Comparison of ENCODE assay signal across 8 cellular contexts in the genomic region with DNA sequence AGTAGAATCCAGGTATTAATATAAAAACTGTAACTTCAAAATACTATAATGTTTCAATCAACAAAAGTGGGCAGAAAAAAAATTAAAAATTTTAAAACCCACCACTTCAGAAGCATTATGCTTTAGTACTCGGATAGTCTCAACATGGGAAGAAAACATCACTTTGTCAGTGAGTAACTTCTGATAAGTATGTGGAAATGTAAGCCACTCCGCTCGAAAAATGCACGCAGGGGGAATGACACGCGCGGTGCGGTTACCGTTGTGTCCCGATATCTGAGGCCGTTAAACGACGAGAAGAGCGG. TPM values are rescaled to one million over a fixed set of nuclear protein-coding genes. Genes with fewer than 3 reads are reported as not detected.
A peak's percentile ranks its signal among the peaks of the same experiment; 100 is the strongest.
DNase-seq lines count a peak whose midpoint lies in the region; ATAC-seq, FAIRE-seq and TF ChIP-seq lines count a peak whose summit lies in the region.

No MANE protein-coding gene starts in this region.

- H3K4me1 Mint-ChIP-seq in activated CD4-positive, alpha-beta T cell treated with anti-CD3 and anti-CD28 coated beads for 36 hours, result peaks cover 54% of the 10 kb centered on the region

- peaks cover 51% of the 10 kb centered on the region for H3K4me1 ChIP-seq in HepG2 (ENCODE audit: insufficient read depth, low read length)
- H3K4me1 ChIP-seq in testis, result peaks cover 7% of the 10 kb centered on the region

- no peaks in the 10 kb centered on the region for H3K27me3 ChIP-seq in HepG2 (ENCODE audit: control insufficient read depth in 1 of 2, insufficient read depth in 2 of 2, low read length in 2 of 2)
- H3K27me3 ChIP-seq in testis, result no peaks in the 10 kb centered on the region

- H3K4me2 ChIP-seq in HepG2 (ENCODE audit: low read depth, low read length), result peak overlapping the region; percentile 76

- peak overlapping the region; percentile 90 for H3K27ac Mint-ChIP-seq in activated CD4-positive, alpha-beta T cell treated with anti-CD3 and anti-CD28 coated beads for 36 hours

- peaks cover 35% of the 10 kb centered on the region for H3K79me2 ChIP-seq in HepG2 (ENCODE audit: insufficient read depth, low read length)

- no TSS peak for BruUV-seq in HepG2 (replicated peaks; lab: Mats Ljungman, UMichigan)

- in situ Hi-C loops in HepG2 (cut with HindIII; ENCODE audit: extremely low pct_ligation_motif_present, low pct_unique_long_range_greater_than_20kb), result loop anchor here (25.0 kb wide), 1 partner anchor 120 kb away; a partner anchor contains a TSS

- H2AFZ ChIP-seq in HepG2 (ENCODE audit: low read length), result no peak overlapping the region

- CTCF ChIA-PET in activated CD4-positive, alpha-beta T cell treated with anti-CD3 and anti-CD28 coated beads for 36 hours (lab: Charles Lee), result interaction anchor here (1.6 kb wide), 1 partner anchor 134 kb away, joined by 8 read pairs; no protein-coding TSS in a partner anchor
- CTCF ChIA-PET in HepG2 (lab: Yijun Ruan, JAX; ENCODE audit: low intra/inter-chr PET ratio, low total read pairs), result no interaction called here

- H3K9ac ChIP-seq in HepG2 (ENCODE audit: insufficient read depth, low read depth, low read length), result peak overlapping the region; percentile 88

- H3K9me3 ChIP-seq in HepG2 (ENCODE audit: low read length) (no peaks in the 10 kb centered on the region), testis (no peaks in the 10 kb centered on the region)

- intact Hi-C loops in activated CD4-positive, alpha-beta T cell treated with anti-CD3 and anti-CD28 coated beads for 36 hours (cut with DNase I, micrococcal nuclease), result loop anchor here (1.0 to 10.0 kb wide), 9 partner anchors 11 to 1970 kb away; a partner anchor contains a TSS
- intact Hi-C loops in HepG2 (cut with micrococcal nuclease; ENCODE audit: unreplicated experiment), result loop anchor here (5.0 kb wide), 1 partner anchor 135 kb away; no protein-coding TSS in a partner anchor
- intact Hi-C loops in testis (cut with DNase I; ENCODE audit: low total_unique reads), result no loop called here

- peaks cover 22% of the 10 kb centered on the region for H3K36me3 Mint-ChIP-seq in activated CD4-positive, alpha-beta T cell treated with anti-CD3 and anti-CD28 coated beads for 36 hours (ENCODE audit: low read depth)

- H4K20me1 ChIP-seq in HepG2 (ENCODE audit: insufficient read depth, low read length), result no peaks in the 10 kb centered on the region

- H3K27me3 Mint-ChIP-seq in activated CD4-positive, alpha-beta T cell treated with anti-CD3 and anti-CD28 coated beads for 36 hours, result no peaks in the 10 kb centered on the region

- no peak for TF ChIP-seq POLR2A in HepG2 (IDR thresholded peaks at IDR 0.05; ENCODE audit: insufficient read depth in 1 of 2, low read depth in 2 of 2, low read length in 2 of 2)
- TF ChIP-seq POLR2A in testis (IDR thresholded peaks at IDR 0.05), result no peak

- TF ChIP-seq EP300 in HepG2 (IDR thresholded peaks at IDR 0.05; ENCODE audit: low read depth in 2 of 2, low read length in 2 of 2), result no peak
- no peak for TF ChIP-seq EP300 in HepG2 (CRISPR knock-in tag; IDR thresholded peaks at IDR 0.05; ENCODE audit: borderline replicate concordance)

- DNase-seq in activated CD4-positive, alpha-beta T cell treated with anti-CD3 and anti-CD28 coated beads for 36 hours, result no peak
- no peak for DNase-seq in activated CD4-positive, alpha-beta T cell treated with anti-CD3 and anti-CD28 coated beads, Interleukin-2, amount 50 U/mL, for 4 hours
- peak; percentile 4 for DNase-seq in amniotic stem cell (lab: John Stamatoyannopoulos, UW)
- no peak for DNase-seq in HepG2 (ENCODE audit: low spot score)
- DNase-seq in testis, result no peak
- DNase-seq in AG08396 (ENCODE audit: low spot score), result no peak

- FAIRE-seq in HepG2 (lab: Jason Lieb, UNC), result no peak

- peak overlapping the region; percentile 92 for H3K4me3 Mint-ChIP-seq in activated CD4-positive, alpha-beta T cell treated with anti-CD3 and anti-CD28 coated beads for 36 hours

- H3K36me3 ChIP-seq in HepG2 (replicated peaks in 1 of 2; ENCODE audit: control insufficient read depth in 1 of 2, insufficient read depth in 2 of 2, low read length in 2 of 2) (peaks cover 2 to 6% of the 10 kb centered on the region in 2 experiments; a peak in 1 of 5 replicates), testis (ENCODE audit: low read depth, missing control alignments) (no peaks in the 10 kb centered on the region)

- no peaks in the 10 kb centered on the region for H3K9me3 Mint-ChIP-seq in activated CD4-positive, alpha-beta T cell treated with anti-CD3 and anti-CD28 coated beads for 36 hours (ENCODE audit: low read depth)

- peak overlapping the region; percentile 91 to 99 (median 93) for H3K4me3 ChIP-seq in HepG2 (replicated peaks in 1 of 3; ENCODE audit: insufficient read depth in 1 of 3, low read depth in 2 of 3, low read length in 3 of 3)
- H3K4me3 ChIP-seq in testis, result peak overlapping the region; percentile 75 to 85

- H3K27ac ChIP-seq in HepG2 (ENCODE audit: extremely low read length, insufficient read depth, low read length), result peak overlapping the region; percentile 78
- H3K27ac ChIP-seq in testis, result peak overlapping the region; percentile 79 to 80

- POLR2A ChIA-PET in activated CD4-positive, alpha-beta T cell treated with anti-CD3 and anti-CD28 coated beads for 36 hours (lab: Charles Lee), result no interaction called here
- POLR2A ChIA-PET in HepG2 (lab: Yijun Ruan, JAX), result interaction anchor here (1.1 to 1.7 kb wide), 2 partner anchors 9 to 10 kb away, joined by 5 to 6 read pairs; no protein-coding TSS in a partner anchor

- WGBS in HepG2 (ENCODE audit: low lambda C conversion rate), result under 1% methylated on average over 10 of the region's 14 CpGs
- 0% methylated on average over 14 of the region's 14 CpGs for WGBS in testis, 2 donors

- TF ChIP-seq CTCF in HepG2 (CRISPR knock-in tag; IDR thresholded peaks at IDR 0.05), result no peak
- TF ChIP-seq CTCF in testis (IDR thresholded peaks at IDR 0.05), result no peak

- TF ChIP-seq RAD21 in HepG2 (CRISPR knock-in tag; IDR thresholded peaks at IDR 0.05), result no peak

- ATAC-seq in activated CD4-positive, alpha-beta T cell treated with anti-CD3 and anti-CD28 coated beads for 36 hours, result no peak
- ATAC-seq in HepG2 (no peak), GM21723 (IDR thresholded peaks at IDR 0.05; ENCODE audit: unreplicated experiment) (no peak), HG03045 (IDR thresholded peaks at IDR 0.05; ENCODE audit: unreplicated experiment) (no peak)

RNA-seq across cellular contexts. Expression of a gene that starts 0.7 kb away (rescaled TPM):
- total RNA-seq in activated CD4-positive, alpha-beta T cell treated with anti-CD3 and anti-CD28 coated beads for 36 hours, result 100 to 1,000 TPM in 1 of 2 experiments, 10 to 100 TPM in 1; 86.1 to 135 TPM
- total RNA-seq in HepG2 (2016; rRNA removed; fragmentation: Illumina TruSeq; extraction: Trizol) (44.5 and 53.6 TPM in 2 replicates), testis (100 to 1,000 TPM in 1 of 2 donors, 10 to 100 TPM in 1; 58.2 to 107 TPM)
- 20.6 and 24.6 TPM in 2 replicates for total RNA-seq in HepG2 (2016; cell fraction: cytosol; rRNA removed; fragmentation: Illumina TruSeq; extraction: Trizol; ENCODE audit: low read depth)
- total RNA-seq in HepG2 (2016; cell fraction: insoluble cytoplasmic fraction; rRNA removed; fragmentation: Illumina TruSeq; extraction: Trizol), result 47.2 and 53.9 TPM in 2 replicates
- total RNA-seq in HepG2 (2016; cell fraction: membrane; rRNA removed; fragmentation: Illumina TruSeq; extraction: Trizol), result 40.5 and 44.5 TPM in 2 replicates
- 45.5 and 51.6 TPM in 2 replicates for total RNA-seq in HepG2 (2016; cell fraction: nucleus; rRNA removed; fragmentation: Illumina TruSeq; extraction: Trizol)
- polyA plus RNA-seq in HepG2 (2011; rRNA removed) (26.7 and 28.2 TPM in 2 replicates), testis (ENCODE audit: insufficient read depth, low read depth, low replicate concordance) (108 TPM)
- 9.0 and 15.4 TPM in 2 replicates for polyA plus RNA-seq in HepG2 (2011; cell fraction: cytosol; rRNA removed)
- polyA plus RNA-seq in HepG2 (2011; cell fraction: nucleus; rRNA removed), result 21.8 and 30.1 TPM in 2 replicates
- polyA plus RNA-seq in HepG2 (2012), result 33.7 and 70.3 TPM in 2 replicates
- polyA plus RNA-seq in HepG2 (2016; cell fraction: cytosol; fragmentation: Illumina TruSeq; extraction: Trizol; ENCODE audit: low read depth), result 16.6 and 17.0 TPM in 2 replicates
- 45.3 and 49.0 TPM in 2 replicates for polyA plus RNA-seq in HepG2 (2016; cell fraction: insoluble cytoplasmic fraction; fragmentation: Illumina TruSeq; extraction: Trizol; ENCODE audit: low read depth)
- polyA plus RNA-seq in HepG2 (2016; cell fraction: membrane; fragmentation: Illumina TruSeq; extraction: Trizol; ENCODE audit: low read depth), result 26.4 and 27.3 TPM in 2 replicates
- polyA plus RNA-seq in HepG2 (2016; cell fraction: nucleus; fragmentation: Illumina TruSeq; extraction: Trizol; ENCODE audit: insufficient read depth, low read depth), result 56.3 and 58.4 TPM in 2 replicates
- 10.2 and 14.1 TPM in 2 replicates for polyA minus RNA-seq in HepG2 (2011; rRNA and poly(A)+ RNA removed; ENCODE audit: low replicate concordance)
- polyA minus RNA-seq in HepG2 (2011; cell fraction: cytosol; rRNA and poly(A)+ RNA removed), result 21.5 and 25.2 TPM in 2 replicates
- 83.3 and 108 TPM in 2 replicates for polyA minus RNA-seq in HepG2 (2011; cell fraction: nucleus; rRNA and poly(A)+ RNA removed)

RNA-seq across cellular contexts. Expression of a gene that starts 7.3 kb away (rescaled TPM):
- 10 to 100 TPM; 12.4 to 18.1 TPM for total RNA-seq in activated CD4-positive, alpha-beta T cell treated with anti-CD3 and anti-CD28 coated beads for 36 hours
- 14.1 and 18.2 TPM in 2 replicates for total RNA-seq in HepG2 (2016; rRNA removed; fragmentation: Illumina TruSeq; extraction: Trizol)
- 4.5 and 6.4 TPM in 2 replicates for total RNA-seq in HepG2 (2016; cell fraction: cytosol; rRNA removed; fragmentation: Illumina TruSeq; extraction: Trizol; ENCODE audit: low read depth)
- 12.5 and 18.8 TPM in 2 replicates for total RNA-seq in HepG2 (2016; cell fraction: insoluble cytoplasmic fraction; rRNA removed; fragmentation: Illumina TruSeq; extraction: Trizol)
- total RNA-seq in HepG2 (2016; cell fraction: membrane; rRNA removed; fragmentation: Illumina TruSeq; extraction: Trizol), result 9.4 and 9.5 TPM in 2 replicates
- total RNA-seq in HepG2 (2016; cell fraction: nucleus; rRNA removed; fragmentation: Illumina TruSeq; extraction: Trizol), result 13.9 and 15.9 TPM in 2 replicates
- polyA plus RNA-seq in HepG2 (2011; rRNA removed), result 28.8 and 34.4 TPM in 2 replicates
- polyA plus RNA-seq in HepG2 (2011; cell fraction: cytosol; rRNA removed), result 17.2 and 22.8 TPM in 2 replicates
- polyA plus RNA-seq in HepG2 (2011; cell fraction: nucleus; rRNA removed), result 27.7 and 44.1 TPM in 2 replicates
- polyA plus RNA-seq in HepG2 (2012), result 14.1 and 19.7 TPM in 2 replicates
- polyA plus RNA-seq in HepG2 (2016; cell fraction: cytosol; fragmentation: Illumina TruSeq; extraction: Trizol; ENCODE audit: low read depth), result 4.3 and 4.9 TPM in 2 replicates
- polyA plus RNA-seq in HepG2 (2016; cell fraction: insoluble cytoplasmic fraction; fragmentation: Illumina TruSeq; extraction: Trizol; ENCODE audit: low read depth), result 10.8 and 11.6 TPM in 2 replicates
- 4.9 and 5.1 TPM in 2 replicates for polyA plus RNA-seq in HepG2 (2016; cell fraction: membrane; fragmentation: Illumina TruSeq; extraction: Trizol; ENCODE audit: low read depth)
- polyA plus RNA-seq in HepG2 (2016; cell fraction: nucleus; fragmentation: Illumina TruSeq; extraction: Trizol; ENCODE audit: insufficient read depth, low read depth), result 18.1 and 22.4 TPM in 2 replicates
- polyA minus RNA-seq in HepG2 (2011; rRNA and poly(A)+ RNA removed; ENCODE audit: low replicate concordance), result 9.8 and 14.4 TPM in 2 replicates
- polyA minus RNA-seq in HepG2 (2011; cell fraction: cytosol; rRNA and poly(A)+ RNA removed), result 5.9 and 7.8 TPM in 2 replicates
- 8.8 and 12.8 TPM in 2 replicates for polyA minus RNA-seq in HepG2 (2011; cell fraction: nucleus; rRNA and poly(A)+ RNA removed)
- total RNA-seq in testis, result 10 to 100 TPM; 21.9 to 26.1 TPM
- polyA plus RNA-seq in testis (ENCODE audit: insufficient read depth, low read depth, low replicate concordance), result 27.8 TPM
